22 cellular contexts compared by ENCODE assay signal in genomic region chr19:51083783-51084182, GRCh38. TPM values are rescaled to one million over a fixed set of nuclear protein-coding genes. Genes with fewer than 3 reads are reported as not detected.
DNase-seq lines count a peak whose midpoint lies in the region; ATAC-seq and TF ChIP-seq lines count a peak whose summit lies in the region.
"Had no signal": no experiment of that assay in that cellular context is flagged by ENCODE, and none has a peak within 500 bp of the region (broad histone marks: within the 10 kb centered on the region; RNA-seq: fewer than 3 reads in every experiment).

No MANE protein-coding gene starts in this region.

- H3K27ac Mint-ChIP-seq in central memory CD8-positive, alpha-beta T cell (ENCODE audit: low read depth) = peak overlapping the region; percentile 16
- H3K27ac Mint-ChIP-seq in activated CD4-positive, alpha-beta memory T cell treated with anti-CD3 and anti-CD28 coated beads for 36 hours = no peak overlapping the region
- H3K27ac Mint-ChIP-seq: IgD-negative memory B cell had no signal

- ATAC-seq in central memory CD8-positive, alpha-beta T cell (replicated peaks; ENCODE audit: extremely low read depth, poor library complexity, severe bottlenecking) = no peak
- no peak for ATAC-seq in HG02759 (IDR thresholded peaks at IDR 0.05; ENCODE audit: unreplicated experiment)
- ATAC-seq: GM12878, HepG2 had no signal

- H3K9me3 ChIP-seq in osteoblast (ENCODE audit: low read depth, low read length) = no peaks in the 10 kb centered on the region
- H3K9me3 ChIP-seq: BE2C had no signal

- intact Hi-C loops in activated CD4-positive, alpha-beta memory T cell treated with anti-CD3 and anti-CD28 coated beads for 36 hours (cut with micrococcal nuclease) = no loop called here

- POLR2A ChIA-PET in activated CD4-positive, alpha-beta memory T cell treated with anti-CD3 and anti-CD28 coated beads for 36 hours (lab: Charles Lee) = no interaction called here

- no peak overlapping the region for H3K4me3 ChIP-seq in H7 (ENCODE audit: insufficient read depth, low read depth, low read length)
- no peak overlapping the region for H3K4me3 ChIP-seq in osteoblast (ENCODE audit: insufficient read depth, low read length)
- H3K4me3 ChIP-seq: GM12878 had no signal

- no peak for TF ChIP-seq CTCF in osteoblast (IDR thresholded peaks at IDR 0.05; ENCODE audit: extremely low read depth, low read depth, low read length)

- no peak overlapping the region for H2AFZ ChIP-seq in osteoblast (ENCODE audit: low read length)

- H3K36me3 ChIP-seq in H7 (replicated peaks; ENCODE audit: control insufficient read depth, insufficient read depth, low read length) = no peaks in the 10 kb centered on the region
- H3K36me3 ChIP-seq in osteoblast (ENCODE audit: insufficient read depth, low read length) = no peaks in the 10 kb centered on the region
- H3K36me3 ChIP-seq: BE2C had no signal

- H3K4me3 Mint-ChIP-seq in central memory CD8-positive, alpha-beta T cell = no peak overlapping the region
- H3K4me3 Mint-ChIP-seq in activated CD4-positive, alpha-beta memory T cell treated with anti-CD3 and anti-CD28 coated beads for 36 hours = no peak overlapping the region
- H3K4me3 Mint-ChIP-seq: CD4-positive, CD25-positive, alpha-beta regulatory T cell; CD8-positive, alpha-beta memory T cell had no signal

- H3K9me3 Mint-ChIP-seq in central memory CD8-positive, alpha-beta T cell = no peaks in the 10 kb centered on the region
- no peaks in the 10 kb centered on the region for H3K9me3 Mint-ChIP-seq in activated CD4-positive, alpha-beta memory T cell treated with anti-CD3 and anti-CD28 coated beads for 36 hours
- H3K9me3 Mint-ChIP-seq: CD8-positive, alpha-beta memory T cell; IgD-negative memory B cell had no signal

- H3K4me1 ChIP-seq in osteoblast (ENCODE audit: insufficient read depth, low read length) = no peaks in the 10 kb centered on the region
- H3K4me1 ChIP-seq: BE2C had no signal

- CTCF ChIA-PET in activated CD4-positive, alpha-beta memory T cell treated with anti-CD3 and anti-CD28 coated beads for 36 hours (lab: Charles Lee) = no interaction called here

- peaks cover 26% of the 10 kb centered on the region for H3K27me3 Mint-ChIP-seq in central memory CD8-positive, alpha-beta T cell
- H3K27me3 Mint-ChIP-seq in activated CD4-positive, alpha-beta memory T cell treated with anti-CD3 and anti-CD28 coated beads for 36 hours = peaks cover 6% of the 10 kb centered on the region

- H4K20me1 ChIP-seq in osteoblast (ENCODE audit: insufficient read depth, low read length) = no peaks in the 10 kb centered on the region

- no peak overlapping the region for H3K4me2 ChIP-seq in osteoblast (ENCODE audit: insufficient read depth, low read length)

- no peaks in the 10 kb centered on the region; the same call in 1 of the 2 replicates for H3K27me3 ChIP-seq in H7 (ENCODE audit: control insufficient read depth, insufficient read depth, low read length)
- H3K27me3 ChIP-seq in osteoblast (ENCODE audit: insufficient read depth, low read length) = no peaks in the 10 kb centered on the region

- no peaks in the 10 kb centered on the region for H3K4me1 Mint-ChIP-seq in central memory CD8-positive, alpha-beta T cell
- no peaks in the 10 kb centered on the region for H3K4me1 Mint-ChIP-seq in activated CD4-positive, alpha-beta memory T cell treated with anti-CD3 and anti-CD28 coated beads for 36 hours (ENCODE audit: low read depth)
- H3K4me1 Mint-ChIP-seq: CD8-positive, alpha-beta memory T cell had no signal

- no peaks in the 10 kb centered on the region for H3K79me2 ChIP-seq in osteoblast (ENCODE audit: insufficient read depth, low read length)

- no peaks in the 10 kb centered on the region for H3K36me3 Mint-ChIP-seq in central memory CD8-positive, alpha-beta T cell (ENCODE audit: insufficient read depth)
- peaks cover 1% of the 10 kb centered on the region for H3K36me3 Mint-ChIP-seq in activated CD4-positive, alpha-beta memory T cell treated with anti-CD3 and anti-CD28 coated beads for 36 hours

- DNase-seq in H7 = peak; percentile 38
- DNase-seq in central memory CD8-positive, alpha-beta T cell (ENCODE audit: low spot score in 2 of 2) = no peak
- peak; percentile 35 for DNase-seq in osteoblast (ENCODE audit: insufficient read length, low spot score, missing footprints)
- DNase-seq in NCI-H748 (lab: John Stamatoyannopoulos, UW; ENCODE audit: unreplicated experiment) = no peak
- no peak for DNase-seq in activated CD4-positive, alpha-beta memory T cell treated with anti-CD3 and anti-CD28 coated beads for 36 hours
- DNase-seq: ACHN; BE2C; C1 segment of cervical spinal cord; CD4-positive, CD25-positive, alpha-beta regulatory T cell; CD8-positive, alpha-beta memory T cell; COR-L47; DMS 273 treated with DMSO at 0.1 percent for 48 hours; DND-41; EL; HCEC 1CT had no signal

- no peak overlapping the region for H3K27ac ChIP-seq in osteoblast (ENCODE audit: low read depth, low read length)

RNA-seq across cellular contexts. Expression of gene KLK14, which starts 1.1 kb away (rescaled TPM):
- not detected in 2 replicates for total RNA-seq in H7 (2014; rRNA removed; shearing (Covaris generic))
- not detected in 2 replicates for total RNA-seq in osteoblast
- total RNA-seq in activated CD4-positive, alpha-beta memory T cell treated with anti-CD3 and anti-CD28 coated beads for 36 hours = under 1 TPM; 0.61 to 0.76 TPM
- total RNA-seq: A172, G401, GM12878, H4, HepG2 had no signal

RNA-seq across cellular contexts. Expression of gene KLK13, which starts 18.9 kb away (rescaled TPM):
- total RNA-seq in H7 (2014; rRNA removed; shearing (Covaris generic)) = 2.0 and 3.0 TPM in 2 replicates
- not detected in 2 replicates for total RNA-seq in osteoblast
- not detected for total RNA-seq in activated CD4-positive, alpha-beta memory T cell treated with anti-CD3 and anti-CD28 coated beads for 36 hours
- total RNA-seq: A172; CD4-positive, CD25-positive, alpha-beta regulatory T cell; CD8-positive, alpha-beta memory T cell; G401; GM12878; H4; HepG2 had no signal

RNA-seq across cellular contexts. Expression of gene CTU1, which starts 24.4 kb away (rescaled TPM):
- total RNA-seq in H7 (2014; rRNA removed; shearing (Covaris generic)) = 12.9 and 15.3 TPM in 2 replicates
- 4.1 and 4.3 TPM in 2 replicates for total RNA-seq in osteoblast
- total RNA-seq in activated CD4-positive, alpha-beta memory T cell treated with anti-CD3 and anti-CD28 coated beads for 36 hours = 1 to 10 TPM; 8.8 to 9.8 TPM

RNA-seq across cellular contexts. Expression of gene SIGLEC9, which starts 40.9 kb away (rescaled TPM):
- not detected in 2 replicates for total RNA-seq in H7 (2014; rRNA removed; shearing (Covaris generic))
- under 0.01 TPM in 1 of 2 replicates, not detected in the other for total RNA-seq in osteoblast
- total RNA-seq in activated CD4-positive, alpha-beta memory T cell treated with anti-CD3 and anti-CD28 coated beads for 36 hours = 1 to 10 TPM; 1.3 to 1.4 TPM
- total RNA-seq: A172, G401, GM12878, H4, HepG2 had no signal

RNA-seq across cellular contexts. Expression of gene KLK12, which starts 49.0 kb away (rescaled TPM):
- total RNA-seq in H7 (2014; rRNA removed; shearing (Covaris generic)) = not detected in 2 replicates
- total RNA-seq in osteoblast = not detected in 2 replicates
- total RNA-seq in activated CD4-positive, alpha-beta memory T cell treated with anti-CD3 and anti-CD28 coated beads for 36 hours = not detected
- total RNA-seq: A172; CD4-positive, CD25-positive, alpha-beta regulatory T cell; CD8-positive, alpha-beta memory T cell; G401; GM12878; H4; HepG2 had no signal

Comparison
In these comparisons a context has a peak if more than half of its experiments do, and no peak if none do; other contexts are left out.
1. DNase-seq: peak in H7 (single experiment) and osteoblast (single experiment); none in central memory CD8-positive, alpha-beta T cell (0 of 2), NCI-H748 (single experiment) and activated CD4-positive, alpha-beta memory T cell treated with anti-CD3 and anti-CD28 coated beads for 36 hours (single experiment).